Comparison of ENCODE assay signal across 8 cellular contexts in the genomic region with DNA sequence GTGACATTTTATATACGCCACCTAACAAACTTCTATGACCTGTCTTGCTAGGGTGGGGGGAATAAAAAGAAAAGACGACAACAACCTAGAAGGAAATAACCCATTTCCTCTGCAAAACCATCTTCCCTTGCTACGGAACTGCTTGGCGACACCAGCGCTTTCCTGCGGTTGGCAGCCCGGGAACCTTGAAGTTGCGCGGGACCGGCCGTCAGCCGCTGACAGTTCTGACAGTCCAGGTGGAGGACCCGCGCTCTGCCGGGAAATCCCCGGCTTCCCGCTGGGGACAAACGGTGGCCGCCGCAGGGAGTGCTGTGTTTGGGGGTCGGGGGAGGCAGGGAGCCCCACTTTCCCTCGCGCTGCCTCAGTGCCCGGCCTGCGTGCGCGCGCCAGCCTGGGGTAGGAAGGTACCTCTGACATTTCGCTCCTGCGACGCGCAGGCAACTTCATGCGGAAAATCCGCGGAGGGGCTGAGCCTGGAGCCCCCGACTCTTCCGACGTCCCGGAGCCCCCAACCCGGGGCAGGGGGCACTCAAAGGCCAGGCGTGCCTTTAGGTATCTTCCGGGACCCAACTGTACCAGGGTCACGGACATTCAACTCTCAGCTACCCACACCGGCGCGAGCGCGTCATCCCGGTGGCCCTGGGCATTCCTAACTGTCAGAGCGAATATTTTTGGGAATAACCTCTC. TPM values are rescaled to one million over a fixed set of nuclear protein-coding genes. Genes with fewer than 3 reads are reported as not detected.
DNase-seq lines count a peak whose midpoint lies in the region; ATAC-seq and TF ChIP-seq lines count a peak whose summit lies in the region.

No MANE protein-coding gene starts in this region.

- peak overlapping the region; percentile 45 to 56 for H3K4me3 ChIP-seq in prostate gland

- no peak for TF ChIP-seq CTCF in GM10248 (IDR thresholded peaks at IDR 0.05; ENCODE audit: control extremely low read depth, extremely low read depth, low read depth, missing control alignments)
- no peak for TF ChIP-seq CTCF in prostate gland (IDR thresholded peaks at IDR 0.05)

- H3K4me1 Mint-ChIP-seq in activated T-helper 17 cell treated with anti-CD3 and anti-CD28 coated beads, Interleukin-2, amount 50 U/mL, for 72 hours = peaks cover 29% of the 10 kb centered on the region

- DNase-seq in GM10248 (ENCODE audit: extremely low spot score) (peak; percentile 44), NCI-H69 (lab: John Stamatoyannopoulos, UW) (peak; percentile 73), head of caudate nucleus (peak in 39 of 42 donors; percentile 12 to 68 (median 45)), prostate gland (ENCODE audit: low spot score) (peak; percentile 28), hepatic stellate cell (ENCODE audit: low spot score) (no peak), NCI-H187 treated with DMSO at 0.1 percent for 48 hours (lab: John Stamatoyannopoulos, UW) (no peak)

- peak overlapping the region; percentile 89 for H3K27ac Mint-ChIP-seq in activated T-helper 17 cell treated with anti-CD3 and anti-CD28 coated beads, Interleukin-2, amount 50 U/mL, for 72 hours

- no peaks in the 10 kb centered on the region for H3K27me3 Mint-ChIP-seq in activated T-helper 17 cell treated with anti-CD3 and anti-CD28 coated beads, Interleukin-2, amount 50 U/mL, for 72 hours

- H3K27me3 ChIP-seq in prostate gland (replicated peaks; ENCODE audit: insufficient read depth) = no peaks in the 10 kb centered on the region

- H3K4me3 Mint-ChIP-seq in activated T-helper 17 cell treated with anti-CD3 and anti-CD28 coated beads, Interleukin-2, amount 50 U/mL, for 72 hours = peak overlapping the region; percentile 97

- POLR2A ChIA-PET in GM10248 (lab: Yijun Ruan, JAX) = interaction anchor here (0.7 kb wide), 1 partner anchor 43 kb away, joined by 5 read pairs; a partner anchor contains a TSS

- CTCF ChIA-PET in GM10248 (lab: Yijun Ruan, JAX) = interaction anchor here (0.9 to 4.5 kb wide), 5 partner anchors 27 to 177 kb away, joined by 3 to 26 read pairs (median 3); no protein-coding TSS in a partner anchor

- H3K9me3 Mint-ChIP-seq in activated T-helper 17 cell treated with anti-CD3 and anti-CD28 coated beads, Interleukin-2, amount 50 U/mL, for 72 hours = no peaks in the 10 kb centered on the region

- H3K9me3 ChIP-seq in prostate gland = no peaks in the 10 kb centered on the region

- H3K27ac ChIP-seq in prostate gland = peak overlapping the region; percentile 26 to 36

- no peak for TF ChIP-seq POLR2A in prostate gland (IDR thresholded peaks at IDR 0.05)

- H3K4me1 ChIP-seq in prostate gland (replicated peaks) = peaks cover 5% of the 10 kb centered on the region

- H3K36me3 Mint-ChIP-seq in activated T-helper 17 cell treated with anti-CD3 and anti-CD28 coated beads, Interleukin-2, amount 50 U/mL, for 72 hours (ENCODE audit: low read depth) = no peaks in the 10 kb centered on the region

- intact Hi-C loops in head of caudate nucleus (cut with DNase I) (loop anchor here (10.0 kb wide), 1 partner anchor 144 kb away; no protein-coding TSS in a partner anchor), prostate gland (cut with DNase I) (no loop called here)

- H3K36me3 ChIP-seq in prostate gland = no peaks in the 10 kb centered on the region

- ATAC-seq in activated T-helper 17 cell treated with anti-CD3 and anti-CD28 coated beads, Interleukin-2, amount 50 U/mL, for 72 hours (replicated peaks) = peak; percentile 2
- no peak for ATAC-seq in HG03135 (IDR thresholded peaks at IDR 0.05; ENCODE audit: unreplicated experiment)

- WGBS in prostate gland = 2% methylated on average over 35 of the region's 50 CpGs

RNA-seq across cellular contexts. Expression of a gene that starts 0.5 kb away (rescaled TPM):
- 1 to 10 TPM in 1 of 2 donors, under 1 TPM in 1; 0.64 to 5.5 TPM for total RNA-seq in activated T-helper 17 cell treated with anti-CD3 and anti-CD28 coated beads, Interleukin-2, amount 50 U/mL, for 72 hours
- total RNA-seq in prostate gland = under 1 TPM; 0.41 to 0.85 TPM

RNA-seq across cellular contexts. Expression of a gene that starts 0.9 kb away (rescaled TPM):
- 1 to 10 TPM; 4.8 to 6.3 TPM for total RNA-seq in activated T-helper 17 cell treated with anti-CD3 and anti-CD28 coated beads, Interleukin-2, amount 50 U/mL, for 72 hours
- 1 to 10 TPM; 1.5 to 8.3 TPM for total RNA-seq in prostate gland

RNA-seq across cellular contexts. Expression of a gene that starts 42.6 kb away (rescaled TPM):
- total RNA-seq in activated T-helper 17 cell treated with anti-CD3 and anti-CD28 coated beads, Interleukin-2, amount 50 U/mL, for 72 hours = 100 to 1,000 TPM; 100 to 112 TPM
- total RNA-seq in prostate gland = 10 to 100 TPM; 51.0 to 57.4 TPM

Comparison
In these comparisons a context has a peak if more than half of its experiments do, and no peak if none do; other contexts are left out.
1. DNase-seq: peak in GM10248 (single experiment), NCI-H69 (single experiment), head of caudate nucleus (39 of 42) and prostate gland (single experiment); none in hepatic stellate cell (single experiment) and NCI-H187 treated with DMSO at 0.1 percent for 48 hours (single experiment).